In genomic region chr20:10919549-10920140, GRCh38 we compare ENCODE assay signal across 1 cellular context.
TF ChIP-seq lines count a peak whose summit lies in the region.

No MANE protein-coding gene starts in this region.

TF ChIP-seq in WTC11, 78 proteins besides CTCF, POLR2A, EP300 and RAD21 (continued from another document):
- TF ChIP-seq ARID4B (CRISPR knock-in tag; IDR thresholded peaks at IDR 0.05; ENCODE audit: borderline replicate concordance) = no peak
- TF ChIP-seq ATF6 (CRISPR knock-in tag; IDR thresholded peaks at IDR 0.05) = no peak
- TF ChIP-seq CDX4 (CRISPR knock-in tag; IDR thresholded peaks at IDR 0.05; ENCODE audit: borderline replicate concordance) = no peak
- no peak for TF ChIP-seq PREB (CRISPR knock-in tag; IDR thresholded peaks at IDR 0.05; ENCODE audit: borderline replicate concordance)
